In genomic region chr9:124450931-124451661, GRCh38 we compare ENCODE assay signal across 16 cellular contexts. TPM values are rescaled to one million over a fixed set of nuclear protein-coding genes. Genes with fewer than 3 reads are reported as not detected.
DNase-seq lines count a peak whose midpoint lies in the region; ATAC-seq and TF ChIP-seq lines count a peak whose summit lies in the region.
"Had no signal": no experiment of that assay in that cellular context is flagged by ENCODE, and none has a peak within 500 bp of the region (broad histone marks: within the 10 kb centered on the region; RNA-seq: fewer than 3 reads in every experiment).

No MANE protein-coding gene starts in this region.

- H3K4me1 Mint-ChIP-seq in activated CD4-positive, alpha-beta T cell treated with anti-CD3 and anti-CD28 coated beads, Interleukin-2, amount 10 ng/mL, durations not matched to agents 24 days and 14 days = no peaks in the 10 kb centered on the region
- H3K4me1 Mint-ChIP-seq in naive thymus-derived CD8-positive, alpha-beta T cell = peaks cover 0 to 12% (median 2%) of the 10 kb centered on the region in 4 donors

- peak overlapping the region; percentile 57 for H3K9ac ChIP-seq in NT2/D1 (ENCODE audit: insufficient read length, low read depth)

- H3K4me3 Mint-ChIP-seq in activated CD4-positive, alpha-beta T cell treated with anti-CD3 and anti-CD28 coated beads, Interleukin-2, amount 10 ng/mL, durations not matched to agents 24 days and 14 days = no peak overlapping the region
- H3K4me3 Mint-ChIP-seq in naive thymus-derived CD8-positive, alpha-beta T cell = peak overlapping the region in 1 of 10 donors; percentile 55
- H3K4me3 Mint-ChIP-seq: natural killer cell treated with Interleukin-12 subunit alpha and Interleukin-12 subunit beta and Interleukin-15 and Interleukin-18, amount 100 ng/mL, for 72 hours had no signal

- H3K9me3 Mint-ChIP-seq in activated CD4-positive, alpha-beta T cell treated with anti-CD3 and anti-CD28 coated beads, Interleukin-2, amount 10 ng/mL, durations not matched to agents 24 days and 14 days = no peaks in the 10 kb centered on the region
- H3K9me3 Mint-ChIP-seq in naive thymus-derived CD8-positive, alpha-beta T cell = no peaks in the 10 kb centered on the region
- H3K9me3 Mint-ChIP-seq: natural killer cell treated with Interleukin-12 subunit alpha and Interleukin-12 subunit beta and Interleukin-15 and Interleukin-18, amount 100 ng/mL, for 72 hours had no signal

- no peak for TF ChIP-seq CTCF in GM13976 (IDR thresholded peaks at IDR 0.05; ENCODE audit: borderline replicate concordance, control extremely low read depth, extremely low read depth, insufficient read depth, missing control alignments)

- intact Hi-C loops in posterior vena cava (cut with DNase I) = no loop called here
- intact Hi-C loops in activated CD4-positive, alpha-beta T cell treated with anti-CD3 and anti-CD28 coated beads, Interleukin-2, amount 10 ng/mL, durations not matched to agents 24 days and 14 days (cut with micrococcal nuclease) = no loop called here

- ATAC-seq in naive thymus-derived CD8-positive, alpha-beta T cell = no peak
- ATAC-seq: natural killer cell treated with Interleukin-12 subunit alpha and Interleukin-12 subunit beta and Interleukin-15 and Interleukin-18, amount 100 ng/mL, for 72 hours had no signal

- H3K36me3 Mint-ChIP-seq in activated CD4-positive, alpha-beta T cell treated with anti-CD3 and anti-CD28 coated beads, Interleukin-2, amount 10 ng/mL, durations not matched to agents 24 days and 14 days (ENCODE audit: low read depth) = no peaks in the 10 kb centered on the region
- peaks cover 0 to 4% (median 0%) of the 10 kb centered on the region in 3 donors for H3K36me3 Mint-ChIP-seq in naive thymus-derived CD8-positive, alpha-beta T cell
- H3K36me3 Mint-ChIP-seq: natural killer cell treated with Interleukin-12 subunit alpha and Interleukin-12 subunit beta and Interleukin-15 and Interleukin-18, amount 100 ng/mL, for 72 hours had no signal

- H3K27ac ChIP-seq in iPS DF 6.9 (ENCODE audit: low read length) = no peak overlapping the region
- H3K27ac ChIP-seq: C4-2B had no signal

- H3K4me3 ChIP-seq in NT2/D1 (ENCODE audit: insufficient read length, low read depth) (peak overlapping the region; percentile 54), iPS DF 6.9 (ENCODE audit: low read length) (peak overlapping the region; percentile 31; the same call in 1 of the 2 replicates)
- H3K4me3 ChIP-seq: lung had no signal

- H3K27me3 ChIP-seq in NT2/D1 (ENCODE audit: insufficient read depth, insufficient read length) = peaks cover 19% of the 10 kb centered on the region
- H3K27me3 ChIP-seq in iPS DF 6.9 (ENCODE audit: control insufficient read depth, insufficient read depth, low read length) = peaks cover 9% of the 10 kb centered on the region; the same call in 1 of the 2 replicates

- H3K4me1 ChIP-seq in NT2/D1 (ENCODE audit: insufficient read depth, insufficient read length) (peaks cover 6% of the 10 kb centered on the region), iPS DF 6.9 (ENCODE audit: control insufficient read depth, insufficient read depth, low read length) (peaks cover 14% of the 10 kb centered on the region)

- DNase-seq in GM13976 (ENCODE audit: low spot score) = peak; percentile 34
- no peak for DNase-seq in NT2/D1 (ENCODE audit: low read depth, low spot score)
- DNase-seq in iPS DF 6.9 (ENCODE audit: low read depth, low spot score) = no peak
- peak; percentile 68 for DNase-seq in posterior vena cava (ENCODE audit: low spot score)
- no peak for DNase-seq in activated CD4-positive, alpha-beta T cell treated with anti-CD3 and anti-CD28 coated beads, Interleukin-2, amount 10 ng/mL, durations not matched to agents 24 days and 14 days
- DNase-seq in naive thymus-derived CD8-positive, alpha-beta T cell = no peak
- DNase-seq in NCI-H748 treated with DMSO at 0.1 percent for 48 hours (lab: John Stamatoyannopoulos, UW) = no peak
- DNase-seq: activated CD4-positive, alpha-beta T cell treated with anti-CD3 and anti-CD28 coated beads for 4 hours; activated naive CD4-positive, alpha-beta T cell treated with anti-CD3 and anti-CD28 coated beads, Interleukin-2, amount 50 U/mL, for 16 hours; DND-41; effector CD8-positive, alpha-beta T cell had no signal

- no peaks in the 10 kb centered on the region for H3K9me3 ChIP-seq in NT2/D1 (ENCODE audit: insufficient read depth, low read length)
- no peaks in the 10 kb centered on the region for H3K9me3 ChIP-seq in iPS DF 6.9 (ENCODE audit: control insufficient read depth, insufficient read depth, low read length)

- in situ Hi-C loops in GM13976 (cut with MboI; ENCODE audit: low sequenced_read_pairs, unreplicated experiment) = no loop called here

- no peaks in the 10 kb centered on the region for H3K36me3 ChIP-seq in NT2/D1 (ENCODE audit: insufficient read depth, insufficient read length, low read length)
- no peaks in the 10 kb centered on the region for H3K36me3 ChIP-seq in iPS DF 6.9 (ENCODE audit: control insufficient read depth, insufficient read depth, low read length)

- no CpG with 5 or more reads among the region's 19 CpGs for WGBS in iPS DF 6.9 (ENCODE audit: insufficient coverage, insufficient read length)

- H3K27ac Mint-ChIP-seq in activated CD4-positive, alpha-beta T cell treated with anti-CD3 and anti-CD28 coated beads, Interleukin-2, amount 10 ng/mL, durations not matched to agents 24 days and 14 days = no peak overlapping the region
- H3K27ac Mint-ChIP-seq in naive thymus-derived CD8-positive, alpha-beta T cell = no peak overlapping the region
- H3K27ac Mint-ChIP-seq: natural killer cell treated with Interleukin-12 subunit alpha and Interleukin-12 subunit beta and Interleukin-15 and Interleukin-18, amount 100 ng/mL, for 72 hours had no signal

- POLR2A ChIA-PET in naive thymus-derived CD8-positive, alpha-beta T cell (lab: Charles Lee) = interaction anchor here (0.5 kb wide), 1 partner anchor 99 kb away, joined by 3 read pairs; no protein-coding TSS in a partner anchor

- H3K27me3 Mint-ChIP-seq in activated CD4-positive, alpha-beta T cell treated with anti-CD3 and anti-CD28 coated beads, Interleukin-2, amount 10 ng/mL, durations not matched to agents 24 days and 14 days = peaks cover 27% of the 10 kb centered on the region
- peaks cover 12 to 61% (median 40%) of the 10 kb centered on the region in 5 donors for H3K27me3 Mint-ChIP-seq in naive thymus-derived CD8-positive, alpha-beta T cell

RNA-seq across cellular contexts. Expression of gene ADGRD2, which starts 0.8 kb away (rescaled TPM):
- total RNA-seq in posterior vena cava = not detected
- total RNA-seq in activated CD4-positive, alpha-beta T cell treated with anti-CD3 and anti-CD28 coated beads, Interleukin-2, amount 10 ng/mL, durations not matched to agents 24 days and 14 days = not detected in 2 replicates
- total RNA-seq in naive thymus-derived CD8-positive, alpha-beta T cell = not detected
- not detected for polyA plus RNA-seq in naive thymus-derived CD8-positive, alpha-beta T cell
- total RNA-seq: lung; natural killer cell treated with Interleukin-12 subunit alpha and Interleukin-12 subunit beta and Interleukin-15 and Interleukin-18, amount 100 ng/mL, for 72 hours had no signal
- polyA plus RNA-seq: lung had no signal

RNA-seq across cellular contexts. Expression of gene PSMB7, which starts 35.9 kb away (rescaled TPM):
- total RNA-seq in posterior vena cava = 10 to 100 TPM; 79.1 to 89.1 TPM
- total RNA-seq in activated CD4-positive, alpha-beta T cell treated with anti-CD3 and anti-CD28 coated beads, Interleukin-2, amount 10 ng/mL, durations not matched to agents 24 days and 14 days = 223 and 225 TPM in 2 replicates
- 10 to 100 TPM; 63.6 to 65.6 TPM for total RNA-seq in naive thymus-derived CD8-positive, alpha-beta T cell
- polyA plus RNA-seq in naive thymus-derived CD8-positive, alpha-beta T cell = 100 to 1,000 TPM; 173 to 187 (median 175) TPM

RNA-seq across cellular contexts. Expression of gene NR5A1, which starts 56.1 kb away (rescaled TPM):
- under 1 TPM in 1 of 2 donors, not detected in 1; 0.14 TPM for total RNA-seq in posterior vena cava
- total RNA-seq in activated CD4-positive, alpha-beta T cell treated with anti-CD3 and anti-CD28 coated beads, Interleukin-2, amount 10 ng/mL, durations not matched to agents 24 days and 14 days = not detected in 2 replicates
- total RNA-seq in naive thymus-derived CD8-positive, alpha-beta T cell = not detected
- not detected for polyA plus RNA-seq in naive thymus-derived CD8-positive, alpha-beta T cell
- total RNA-seq: natural killer cell treated with Interleukin-12 subunit alpha and Interleukin-12 subunit beta and Interleukin-15 and Interleukin-18, amount 100 ng/mL, for 72 hours; right cardiac atrium; temporal lobe had no signal
- polyA plus RNA-seq: right cardiac atrium had no signal

Comparison
In these comparisons a context has a peak if more than half of its experiments do, and no peak if none do; other contexts are left out.
1. DNase-seq: peak in GM13976 (single experiment) and posterior vena cava (single experiment); none in NT2/D1 (single experiment), iPS DF 6.9 (single experiment), activated CD4-positive, alpha-beta T cell treated with anti-CD3 and anti-CD28 coated beads, Interleukin-2, amount 10 ng/mL, durations not matched to agents 24 days and 14 days (single experiment), naive thymus-derived CD8-positive, alpha-beta T cell (0 of 10) and NCI-H748 treated with DMSO at 0.1 percent for 48 hours (single experiment).